ENCODE assay signal across 8 cellular contexts in genomic region chr7:30164567-30164966, GRCh38. TPM values are rescaled to one million over a fixed set of nuclear protein-coding genes. Genes with fewer than 3 reads are reported as not detected.
DNase-seq lines count a peak whose midpoint lies in the region; ATAC-seq and TF ChIP-seq lines count a peak whose summit lies in the region.

No MANE protein-coding gene starts in this region.

- no peaks in the 10 kb centered on the region for H3K27me3 ChIP-seq in testis

- no peak overlapping the region for H3K27ac ChIP-seq in testis

- peak; percentile 55 for TF ChIP-seq CTCF in astrocyte of the spinal cord (IDR thresholded peaks at IDR 0.05; ENCODE audit: low read depth, low read length)
- TF ChIP-seq CTCF in testis (IDR thresholded peaks at IDR 0.05) = peak in 2 of 3 experiments; percentile 32 to 46

- CTCF ChIA-PET in activated naive CD4-positive, alpha-beta T cell treated with anti-CD3 and anti-CD28 coated beads, Interleukin-2, amount 10 ng/mL, durations not matched to agents 7 days and 5 days (lab: Charles Lee) = interaction anchor here (0.7 to 3.0 kb wide), 12 partner anchors 9 to 399 kb away, joined by 3 to 12 read pairs (median 4); no protein-coding TSS in a partner anchor

- peaks cover 42% of the 10 kb centered on the region for H3K4me1 Mint-ChIP-seq in activated naive CD4-positive, alpha-beta T cell treated with anti-CD3 and anti-CD28 coated beads, Interleukin-2, amount 10 ng/mL, durations not matched to agents 7 days and 5 days
- peaks cover 25 to 34% of the 10 kb centered on the region in 2 donors for H3K4me1 Mint-ChIP-seq in effector memory CD8-positive, alpha-beta T cell (ENCODE audit: low read depth in 2 of 2)

- no peaks in the 10 kb centered on the region for H3K9me3 ChIP-seq in testis

- WGBS in testis, 2 donors = 79 to 84% methylated on average over 6 of the region's 6 CpGs

- no peaks in the 10 kb centered on the region for H3K36me3 Mint-ChIP-seq in activated naive CD4-positive, alpha-beta T cell treated with anti-CD3 and anti-CD28 coated beads, Interleukin-2, amount 10 ng/mL, durations not matched to agents 7 days and 5 days
- peaks cover 11% of the 10 kb centered on the region for H3K36me3 Mint-ChIP-seq in effector memory CD8-positive, alpha-beta T cell (ENCODE audit: insufficient read depth)

- peaks cover 20% of the 10 kb centered on the region for H3K27me3 Mint-ChIP-seq in activated naive CD4-positive, alpha-beta T cell treated with anti-CD3 and anti-CD28 coated beads, Interleukin-2, amount 10 ng/mL, durations not matched to agents 7 days and 5 days
- no peaks in the 10 kb centered on the region for H3K27me3 Mint-ChIP-seq in effector memory CD8-positive, alpha-beta T cell

- H3K27ac Mint-ChIP-seq in activated naive CD4-positive, alpha-beta T cell treated with anti-CD3 and anti-CD28 coated beads, Interleukin-2, amount 10 ng/mL, durations not matched to agents 7 days and 5 days = no peak overlapping the region
- H3K27ac Mint-ChIP-seq in effector memory CD8-positive, alpha-beta T cell = peak overlapping the region in 1 of 2 donors; percentile 79

- H3K36me3 ChIP-seq in testis (ENCODE audit: low read depth, missing control alignments) = no peaks in the 10 kb centered on the region

- peaks cover 3% of the 10 kb centered on the region for H3K4me1 ChIP-seq in testis

- DNase-seq in DMS153 (lab: John Stamatoyannopoulos, UW) = peak; percentile 74
- DNase-seq in NCI-H748 (lab: John Stamatoyannopoulos, UW; ENCODE audit: unreplicated experiment) = peak; percentile 73
- peak; percentile 65 for DNase-seq in astrocyte of the spinal cord (ENCODE audit: low read depth, low spot score)
- DNase-seq in inferior parietal cortex (ENCODE audit: extremely low spot score) = peak; percentile 84
- no peak for DNase-seq in testis
- DNase-seq in activated naive CD4-positive, alpha-beta T cell treated with anti-CD3 and anti-CD28 coated beads, Interleukin-2, amount 10 ng/mL, durations not matched to agents 7 days and 5 days = no peak
- no peak for DNase-seq in effector memory CD8-positive, alpha-beta T cell

- H3K4me3 Mint-ChIP-seq in activated naive CD4-positive, alpha-beta T cell treated with anti-CD3 and anti-CD28 coated beads, Interleukin-2, amount 10 ng/mL, durations not matched to agents 7 days and 5 days = no peak overlapping the region
- H3K4me3 Mint-ChIP-seq in effector memory CD8-positive, alpha-beta T cell = no peak overlapping the region

- intact Hi-C loops in testis (cut with DNase I; ENCODE audit: low total_unique reads) = no loop called here

- no peaks in the 10 kb centered on the region for H3K9me3 Mint-ChIP-seq in activated naive CD4-positive, alpha-beta T cell treated with anti-CD3 and anti-CD28 coated beads, Interleukin-2, amount 10 ng/mL, durations not matched to agents 7 days and 5 days
- H3K9me3 Mint-ChIP-seq in effector memory CD8-positive, alpha-beta T cell = no peaks in the 10 kb centered on the region

- H3K4me3 ChIP-seq in astrocyte of the spinal cord (ENCODE audit: low read depth, low read length) (no peak overlapping the region), testis (no peak overlapping the region)

- no peak for TF ChIP-seq POLR2A in testis (IDR thresholded peaks at IDR 0.05)

- in situ Hi-C loops in astrocyte of the spinal cord (cut with HindIII; ENCODE audit: low sequenced_read_pairs) = no loop called here

- ATAC-seq in HG03066 (IDR thresholded peaks at IDR 0.05; ENCODE audit: low read depth, unreplicated experiment) = peak; percentile 38
- ATAC-seq in effector memory CD8-positive, alpha-beta T cell (replicated peaks) = no peak

RNA-seq across cellular contexts. Expression of gene MTURN, which starts 29.8 kb away (rescaled TPM):
- 10 to 100 TPM; 17.3 to 25.6 TPM for total RNA-seq in testis
- polyA plus RNA-seq in testis (ENCODE audit: insufficient read depth, low read depth, low replicate concordance) = 19.3 TPM

Comparison
In these comparisons a context has a peak if more than half of its experiments do, and no peak if none do; other contexts are left out.
1. DNase-seq: peak in DMS153 (single experiment), NCI-H748 (single experiment), astrocyte of the spinal cord (single experiment) and inferior parietal cortex (single experiment); none in testis (single experiment), activated naive CD4-positive, alpha-beta T cell treated with anti-CD3 and anti-CD28 coated beads, Interleukin-2, amount 10 ng/mL, durations not matched to agents 7 days and 5 days (single experiment) and effector memory CD8-positive, alpha-beta T cell (0 of 3).